In genomic region chr17:17723354-17724261, GRCh38 we compare ENCODE assay signal across 8 cellular contexts. TPM values are rescaled to one million over a fixed set of nuclear protein-coding genes. Genes with fewer than 3 reads are reported as not detected.
DNase-seq lines count a peak whose midpoint lies in the region; ATAC-seq and TF ChIP-seq lines count a peak whose summit lies in the region.

No MANE protein-coding gene starts in this region.

- no peaks in the 10 kb centered on the region for H3K27me3 ChIP-seq in AG04450 (ENCODE audit: control insufficient read depth, insufficient read depth, low read length)
- H3K27me3 ChIP-seq in WERI-Rb-1 (ENCODE audit: insufficient read depth, low read depth, severe bottlenecking): no peaks in the 10 kb centered on the region
- H3K27me3 ChIP-seq in testis: no peaks in the 10 kb centered on the region

- 1% methylated on average over 51 to 97 of the region's 103 CpGs for WGBS in mesodermal cell (ENCODE audit: insufficient coverage in 2 of 2), 2 experiments
- 1 to 2% methylated on average over 67 to 103 of the region's 103 CpGs for WGBS in testis, 2 donors

- POLR2A ChIA-PET in AG04450 (lab: Yijun Ruan, JAX): interaction anchor here (0.6 to 1.4 kb wide), 5 partner anchors 10 to 639 kb away, joined by 4 to 7 read pairs (median 5); no protein-coding TSS in a partner anchor

- H3K36me3 ChIP-seq in WERI-Rb-1: peaks cover 23% of the 10 kb centered on the region
- H3K36me3 ChIP-seq in mesodermal cell (ENCODE audit: control insufficient read depth, insufficient read depth, low read length): peaks cover 24% of the 10 kb centered on the region
- no peaks in the 10 kb centered on the region for H3K36me3 ChIP-seq in testis (ENCODE audit: low read depth, missing control alignments)

- TF ChIP-seq POLR2A in testis (IDR thresholded peaks at IDR 0.05): no peak

- peak; percentile 46 for DNase-seq in AG04450 (ENCODE audit: low read depth, low spot score)
- peak; percentile 81 for DNase-seq in WERI-Rb-1
- peak; percentile 6 for DNase-seq in effector CD8-positive, alpha-beta T cell (lab: John Stamatoyannopoulos, UW)
- peak; percentile 65 for DNase-seq in testis
- DNase-seq in activated CD4-positive, CD25-positive, alpha-beta regulatory T cell treated with anti-CD3 and anti-CD28 coated beads, Interleukin-2, amount 50 U/mL, for 72 hours: no peak

- H3K4me3 ChIP-seq in AG04450 (ENCODE audit: low read depth, low read length) (peak overlapping the region; percentile 52), WERI-Rb-1 (ENCODE audit: low read depth, low read length) (peak overlapping the region; percentile 78), mesodermal cell (ENCODE audit: extremely low read depth, insufficient read depth, low read length, poor library complexity, severe bottlenecking) (peak overlapping the region; percentile 59), testis (peak overlapping the region; percentile 51 to 59)

- intact Hi-C loops in testis (cut with DNase I; ENCODE audit: low total_unique reads): no loop called here

- ATAC-seq in GM21529 (IDR thresholded peaks at IDR 0.05; ENCODE audit: unreplicated experiment): peak; percentile 10
- no peak for ATAC-seq in HG02973 (IDR thresholded peaks at IDR 0.05; ENCODE audit: unreplicated experiment)

- H3K9me3 ChIP-seq in AG04450 (ENCODE audit: control insufficient read depth, insufficient read depth, low read length) (no peaks in the 10 kb centered on the region), WERI-Rb-1 (ENCODE audit: severe bottlenecking) (no peaks in the 10 kb centered on the region), mesodermal cell (ENCODE audit: control insufficient read depth, low read length) (no peaks in the 10 kb centered on the region), testis (no peaks in the 10 kb centered on the region)

- H3K4me1 ChIP-seq in mesodermal cell (ENCODE audit: control insufficient read depth, insufficient read depth, low read length, poor library complexity, severe bottlenecking) (peaks cover 33% of the 10 kb centered on the region), testis (peaks cover 28% of the 10 kb centered on the region)

- CTCF ChIA-PET in AG04450 (lab: Charles Lee): no interaction called here

- TF ChIP-seq CTCF in AG04450 (IDR thresholded peaks at IDR 0.05; ENCODE audit: low read depth, low read length) (no peak), WERI-Rb-1 (IDR thresholded peaks at IDR 0.05; ENCODE audit: low read depth, low read length) (no peak), testis (IDR thresholded peaks at IDR 0.05) (no peak)

- H3K27ac ChIP-seq in AG04450 (ENCODE audit: low read depth, low read length): peak overlapping the region; percentile 75
- H3K27ac ChIP-seq in WERI-Rb-1: peak overlapping the region; percentile 92
- peak overlapping the region; percentile 84 for H3K27ac ChIP-seq in mesodermal cell (ENCODE audit: low read depth, low read length, severe bottlenecking)
- H3K27ac ChIP-seq in testis: peak overlapping the region in 1 of 2 donors; percentile 50

RNA-seq across cellular contexts. Expression of gene RAI1, which starts 42.4 kb away (rescaled TPM):
- polyA plus RNA-seq in AG04450 (2011; rRNA removed) (2.1 and 3.2 TPM in 2 replicates), testis (ENCODE audit: insufficient read depth, low read depth, low replicate concordance) (17.5 TPM)
- polyA minus RNA-seq in AG04450 (2011; rRNA and poly(A)+ RNA removed): 4.2 and 5.4 TPM in 2 replicates
- polyA plus RNA-seq in mesodermal cell (2013, experiment 1 of 2): 27.6 TPM
- 22.1 TPM for polyA plus RNA-seq in mesodermal cell (2013, experiment 2 of 2)
- 10 to 100 TPM; 42.8 to 44.5 TPM for total RNA-seq in testis
